Comparison of ENCODE assay signal across 18 cellular contexts in the genomic region with DNA sequence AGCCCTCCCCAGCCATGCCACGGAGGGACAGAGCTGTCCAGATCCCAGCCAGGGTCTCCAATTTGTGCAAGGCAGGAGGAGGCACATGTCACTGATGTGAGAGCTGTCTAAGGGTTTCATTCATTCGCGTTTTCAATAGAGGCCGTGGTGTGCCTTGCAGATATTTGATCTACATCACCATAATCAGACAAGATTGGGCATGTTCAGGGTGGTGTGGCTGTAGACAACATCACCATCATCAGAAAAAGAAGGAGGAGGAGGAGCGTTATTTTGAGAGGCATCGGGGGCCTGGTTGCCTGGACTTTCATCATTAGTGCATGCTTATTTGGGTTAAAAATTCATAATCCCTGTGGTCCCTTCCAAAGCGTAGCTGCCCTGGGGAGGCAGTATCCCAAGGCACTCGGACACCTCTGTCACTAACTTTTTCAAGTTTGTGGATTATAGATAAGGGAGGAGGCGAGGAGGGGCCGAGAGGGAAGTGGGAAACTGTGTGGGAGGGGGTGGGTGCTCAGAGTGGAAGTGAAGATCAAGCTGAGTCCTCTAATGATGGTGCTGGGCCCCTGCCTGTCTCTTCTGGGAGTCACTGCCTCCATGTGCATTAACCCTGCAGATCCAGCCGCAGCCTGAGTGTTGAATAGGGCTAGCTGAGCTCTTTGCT.
A peak's percentile ranks its signal among the peaks of the same experiment; 100 is the strongest.
DNase-seq lines count a peak whose midpoint lies in the region; FAIRE-seq and TF ChIP-seq lines count a peak whose summit lies in the region.
"Had no signal": no experiment of that assay in that cellular context is flagged by ENCODE, and none has a peak within 500 bp of the region (broad histone marks: within the 10 kb centered on the region; RNA-seq: fewer than 3 reads in every experiment).

No MANE protein-coding gene starts in this region.

- DNase-seq in CD1c-positive myeloid dendritic cell (ENCODE audit: extremely low spot score), result peak; percentile 88
- peak; percentile 38 for DNase-seq in GM18507 (ENCODE audit: extremely low spot score, insufficient read length, low read depth)
- peak; percentile 6 for DNase-seq in NCI-H345 treated with DMSO at 0.1 percent for 48 hours (lab: John Stamatoyannopoulos, UW; ENCODE audit: unreplicated experiment)
- DNase-seq in endodermal cell, result no peak
- DNase-seq in coronary artery (ENCODE audit: low spot score), result no peak
- no peak for DNase-seq in KG1 (lab: John Stamatoyannopoulos, UW)
- no peak for DNase-seq in activated CD4-positive, CD25-positive, alpha-beta regulatory T cell treated with anti-CD3 and anti-CD28 coated beads, Interleukin-2, amount 50 U/mL, for 72 hours
- DNase-seq: activated CD8-positive, alpha-beta memory T cell treated with anti-CD3 and anti-CD28 coated beads, Interleukin-2, amount 50 U/mL, for 48 hours; BE2C; dermis blood vessel endothelial cell; EL; Karpas-422; NCI-H524; stimulated activated CD4-positive, alpha-beta T cell treated with anti-CD3 and anti-CD28 coated beads, Interleukin-4, amount 100 ng/mL, for 4 hours; WERI-Rb-1 had no signal

- H3K27ac ChIP-seq in cingulate gyrus (ENCODE audit: low read depth, low read length) (peak overlapping the region; percentile 63), endodermal cell (ENCODE audit: low read depth, low read length) (no peak overlapping the region), coronary artery (peak overlapping the region in 1 of 2 donors; percentile 67)
- H3K27ac ChIP-seq: WERI-Rb-1 had no signal

- no peaks in the 10 kb centered on the region for H3K9me3 ChIP-seq in endodermal cell (ENCODE audit: control insufficient read depth, low read length)
- H3K9me3 ChIP-seq: BE2C, gastroesophageal sphincter had no signal

- no peak overlapping the region for H3K4me3 ChIP-seq in endodermal cell (ENCODE audit: low read length)
- no peak overlapping the region for H3K4me3 ChIP-seq in coronary artery
- H3K4me3 ChIP-seq: gastroesophageal sphincter had no signal

- H3K4me3 Mint-ChIP-seq in endodermal cell, result no peak overlapping the region

- no peaks in the 10 kb centered on the region for H3K36me3 Mint-ChIP-seq in endodermal cell (ENCODE audit: low read depth)

- H3K9me3 Mint-ChIP-seq in endodermal cell, result no peaks in the 10 kb centered on the region

- H3K27me3 ChIP-seq in endodermal cell (ENCODE audit: control insufficient read depth, insufficient read depth, low read length, poor library complexity, severe bottlenecking), result no peaks in the 10 kb centered on the region
- H3K27me3 ChIP-seq: BE2C, gastroesophageal sphincter had no signal

- 85 to 100% methylated on average over 4 to 11 of the region's 11 CpGs for WGBS in endodermal cell (ENCODE audit: insufficient coverage in 1 of 2, insufficient read length in 1 of 2), 2 experiments

- H3K27ac Mint-ChIP-seq in endodermal cell, result no peak overlapping the region

- no peaks in the 10 kb centered on the region for H3K36me3 ChIP-seq in endodermal cell (ENCODE audit: control insufficient read depth, insufficient read depth, low read length)
- H3K36me3 ChIP-seq: BE2C, WERI-Rb-1 had no signal

- H3K9ac ChIP-seq in endodermal cell (ENCODE audit: extremely low read depth, low read length, poor library complexity, severe bottlenecking), result no peak overlapping the region

- H3K4me1 Mint-ChIP-seq in endodermal cell, result peaks cover 21% of the 10 kb centered on the region

- H3K4me1 ChIP-seq in endodermal cell (ENCODE audit: control insufficient read depth, insufficient read depth, low read length), result peaks cover 7% of the 10 kb centered on the region
- H3K4me1 ChIP-seq: BE2C had no signal

- TF ChIP-seq CTCF in endodermal cell (conservative IDR thresholded peaks at IDR 0.05), result no peak
- no peak for TF ChIP-seq CTCF in coronary artery (IDR thresholded peaks at IDR 0.05)

- H3K27me3 Mint-ChIP-seq in endodermal cell (ENCODE audit: insufficient read depth), result no peaks in the 10 kb centered on the region

- peak; percentile 69 for FAIRE-seq in GM18507 (lab: Jason Lieb, UNC)
- FAIRE-seq: islet of Langerhans had no signal

Comparison
In these comparisons a context has a peak if more than half of its experiments do, and no peak if none do; other contexts are left out.
1. DNase-seq: peak in CD1c-positive myeloid dendritic cell (single experiment), GM18507 (single experiment) and NCI-H345 treated with DMSO at 0.1 percent for 48 hours (single experiment); none in endodermal cell (single experiment), coronary artery (single experiment), KG1 (single experiment) and activated CD4-positive, CD25-positive, alpha-beta regulatory T cell treated with anti-CD3 and anti-CD28 coated beads, Interleukin-2, amount 50 U/mL, for 72 hours (single experiment).